9 cellular contexts compared by ENCODE assay signal in genomic region chr17:58335061-58335731, GRCh38. TPM values are rescaled to one million over a fixed set of nuclear protein-coding genes. Genes with fewer than 3 reads are reported as not detected.
A peak's percentile ranks its signal among the peaks of the same experiment; 100 is the strongest.
DNase-seq lines count a peak whose midpoint lies in the region; ATAC-seq and TF ChIP-seq lines count a peak whose summit lies in the region.
"Had no signal": no experiment of that assay in that cellular context is flagged by ENCODE, and none has a peak within 500 bp of the region (broad histone marks: within the 10 kb centered on the region; RNA-seq: fewer than 3 reads in every experiment).

No MANE protein-coding gene starts in this region.

- POLR2A ChIA-PET in activated CD4-positive, alpha-beta memory T cell treated with anti-CD3 and anti-CD28 coated beads for 36 hours (lab: Charles Lee) = interaction anchor here (0.8 to 18.5 kb wide), 9 partner anchors 4 to 1505 kb away, joined by 3 to 1114 read pairs (median 8); partner anchors contain the start of genes RNF43, SUPT4H1 and TSPOAP1

- no peak for TF ChIP-seq POLR2A in GM18505 (IDR thresholded peaks at IDR 0.05; ENCODE audit: borderline replicate concordance, extremely low read depth, insufficient read depth, insufficient read length)

- intact Hi-C loops in activated CD4-positive, alpha-beta memory T cell treated with anti-CD3 and anti-CD28 coated beads for 36 hours (cut with micrococcal nuclease) = loop anchor here (5.0 to 10.0 kb wide), 4 partner anchors 182 to 1507 kb away; partner anchors contain the start of gene TRIM37

- H3K4me1 Mint-ChIP-seq in activated CD4-positive, alpha-beta memory T cell treated with anti-CD3 and anti-CD28 coated beads for 36 hours (ENCODE audit: low read depth) = peaks cover 36% of the 10 kb centered on the region
- H3K4me1 Mint-ChIP-seq in glutamatergic neuron (ENCODE audit: low read depth, unreplicated experiment) = peaks cover 25% of the 10 kb centered on the region

- peak overlapping the region; percentile 92 for H3K4me3 Mint-ChIP-seq in activated CD4-positive, alpha-beta memory T cell treated with anti-CD3 and anti-CD28 coated beads for 36 hours
- peak overlapping the region; percentile 31 for H3K4me3 Mint-ChIP-seq in glutamatergic neuron (ENCODE audit: unreplicated experiment)

- CTCF ChIA-PET in activated CD4-positive, alpha-beta memory T cell treated with anti-CD3 and anti-CD28 coated beads for 36 hours (lab: Charles Lee) = interaction anchor here (2.1 to 7.2 kb wide), 4 partner anchors 11 to 82 kb away, joined by 14 to 51 read pairs (median 31); partner anchors contain the start of genes RNF43 and SUPT4H1

- H3K27ac Mint-ChIP-seq in activated CD4-positive, alpha-beta memory T cell treated with anti-CD3 and anti-CD28 coated beads for 36 hours = peak overlapping the region; percentile 98
- peak overlapping the region; percentile 54 for H3K27ac Mint-ChIP-seq in glutamatergic neuron (ENCODE audit: unreplicated experiment)

- no peak for ATAC-seq in GM21423 (IDR thresholded peaks at IDR 0.05; ENCODE audit: unreplicated experiment)
- no peak for ATAC-seq in GM18505 (IDR thresholded peaks at IDR 0.05; ENCODE audit: unreplicated experiment)

- no peak for TF ChIP-seq CTCF in glutamatergic neuron (IDR thresholded peaks at IDR 0.05; ENCODE audit: partially characterized antibody, unreplicated experiment)

- H3K9me3 Mint-ChIP-seq in activated CD4-positive, alpha-beta memory T cell treated with anti-CD3 and anti-CD28 coated beads for 36 hours = peaks cover 6% of the 10 kb centered on the region
- H3K9me3 Mint-ChIP-seq in glutamatergic neuron (ENCODE audit: unreplicated experiment) = peaks cover 6% of the 10 kb centered on the region

- DNase-seq in NCI-H2196 (lab: John Stamatoyannopoulos, UW; ENCODE audit: unreplicated experiment) (peak; percentile 11), NCI-H2196 treated with DMSO at 0.1 percent for 48 hours (lab: John Stamatoyannopoulos, UW; ENCODE audit: unreplicated experiment) (no peak), glutamatergic neuron (no peak), GM03348 (ENCODE audit: low spot score) (no peak)
- DNase-seq in activated CD4-positive, alpha-beta memory T cell treated with anti-CD3 and anti-CD28 coated beads for 36 hours = peak; percentile 78
- peak; percentile 81 for DNase-seq in stimulated activated CD8-positive, alpha-beta memory T cell treated with anti-CD3 and anti-CD28 coated beads, Interleukin-4, amount 100 ng/mL, for 48 hours

- H3K36me3 Mint-ChIP-seq in activated CD4-positive, alpha-beta memory T cell treated with anti-CD3 and anti-CD28 coated beads for 36 hours = peaks cover 76% of the 10 kb centered on the region
- no peaks in the 10 kb centered on the region for H3K36me3 Mint-ChIP-seq in glutamatergic neuron (ENCODE audit: unreplicated experiment)

- H3K27me3 Mint-ChIP-seq in activated CD4-positive, alpha-beta memory T cell treated with anti-CD3 and anti-CD28 coated beads for 36 hours = peaks cover 18% of the 10 kb centered on the region
- H3K27me3 Mint-ChIP-seq in glutamatergic neuron (ENCODE audit: unreplicated experiment) = peaks cover 6% of the 10 kb centered on the region

RNA-seq across cellular contexts. Expression of gene TSPOAP1, which starts 6.6 kb away (rescaled TPM):
- total RNA-seq in activated CD4-positive, alpha-beta memory T cell treated with anti-CD3 and anti-CD28 coated beads for 36 hours = 10 to 100 TPM; 21.6 to 22.7 TPM
- total RNA-seq in glutamatergic neuron (ENCODE audit: unreplicated experiment) = 39.7 TPM

RNA-seq across cellular contexts. Expression of gene SUPT4H1, which starts 16.8 kb away (rescaled TPM):
- total RNA-seq in activated CD4-positive, alpha-beta memory T cell treated with anti-CD3 and anti-CD28 coated beads for 36 hours = 100 to 1,000 TPM; 113 to 114 TPM
- total RNA-seq in glutamatergic neuron (ENCODE audit: unreplicated experiment) = 82.1 TPM

RNA-seq across cellular contexts. Expression of gene MPO, which starts 54.5 kb away (rescaled TPM):
- total RNA-seq in activated CD4-positive, alpha-beta memory T cell treated with anti-CD3 and anti-CD28 coated beads for 36 hours = under 1 TPM; 0.17 to 0.22 TPM
- not detected for total RNA-seq in glutamatergic neuron (ENCODE audit: unreplicated experiment)
- total RNA-seq: A673 had no signal

Comparison
In these comparisons a context has a peak if more than half of its experiments do, and no peak if none do; other contexts are left out.
1. DNase-seq: peak in NCI-H2196 (single experiment), activated CD4-positive, alpha-beta memory T cell treated with anti-CD3 and anti-CD28 coated beads for 36 hours (single experiment) and stimulated activated CD8-positive, alpha-beta memory T cell treated with anti-CD3 and anti-CD28 coated beads, Interleukin-4, amount 100 ng/mL, for 48 hours (single experiment); none in NCI-H2196 treated with DMSO at 0.1 percent for 48 hours (single experiment), glutamatergic neuron (single experiment) and GM03348 (single experiment).